In genomic region chr16:80527297-80527696, GRCh38 we compare ENCODE assay signal across 9 cellular contexts. TPM values are rescaled to one million over a fixed set of nuclear protein-coding genes. Genes with fewer than 3 reads are reported as not detected.
DNase-seq lines count a peak whose midpoint lies in the region; ATAC-seq and TF ChIP-seq lines count a peak whose summit lies in the region.
"Had no signal": no experiment of that assay in that cellular context is flagged by ENCODE, and none has a peak within 500 bp of the region (broad histone marks: within the 10 kb centered on the region; RNA-seq: fewer than 3 reads in every experiment).

No MANE protein-coding gene starts in this region.

- no peaks in the 10 kb centered on the region for H3K36me3 ChIP-seq in kidney epithelial cell (ENCODE audit: control insufficient read depth, insufficient read depth, low read length)

- no peak overlapping the region for H3K27ac Mint-ChIP-seq in CD14-positive monocyte

- H3K27me3 Mint-ChIP-seq in CD14-positive monocyte (ENCODE audit: low read depth in 3 of 3) = peaks cover 2 to 5% (median 2%) of the 10 kb centered on the region in 3 donors
- H3K27me3 Mint-ChIP-seq in activated T-cell treated with anti-CD3 and anti-CD28 coated beads, Interleukin-2, amount 50 U/mL, for 4 hours (ENCODE audit: low read depth) = peaks cover 2% of the 10 kb centered on the region

- H3K4me3 ChIP-seq in kidney epithelial cell (ENCODE audit: low read depth, low read length) = no peak overlapping the region

- H3K4me1 Mint-ChIP-seq in CD14-positive monocyte = no peaks in the 10 kb centered on the region
- no peaks in the 10 kb centered on the region for H3K4me1 Mint-ChIP-seq in activated T-cell treated with anti-CD3 and anti-CD28 coated beads, Interleukin-2, amount 50 U/mL, for 4 hours (ENCODE audit: low read depth)

- DNase-seq in CD14-positive monocyte (ENCODE audit: low spot score) = peak; percentile 58
- DNase-seq in NCI-H460 (ENCODE audit: extremely low read depth, low read depth) = peak; percentile 33
- DNase-seq in activated T-cell treated with anti-CD3 and anti-CD28 coated beads, Interleukin-2, amount 50 U/mL, for 4 hours = peak; percentile 8
- DNase-seq in kidney epithelial cell (ENCODE audit: low read depth) = no peak
- DNase-seq in HCEC 1CT = no peak
- DNase-seq in NCI-H1436 (lab: John Stamatoyannopoulos, UW) = no peak

- TF ChIP-seq CTCF in CD14-positive monocyte (IDR thresholded peaks at IDR 0.05) (peak; percentile 57), kidney epithelial cell (IDR thresholded peaks at IDR 0.05; ENCODE audit: insufficient read depth, low read length, poor library complexity, severe bottlenecking) (peak; percentile 60)

- H3K27me3 ChIP-seq in kidney epithelial cell (ENCODE audit: control insufficient read depth, insufficient read depth, low read length) = no peaks in the 10 kb centered on the region

- no peak overlapping the region for H3K4me3 Mint-ChIP-seq in CD14-positive monocyte
- no peak overlapping the region for H3K4me3 Mint-ChIP-seq in activated T-cell treated with anti-CD3 and anti-CD28 coated beads, Interleukin-2, amount 50 U/mL, for 4 hours

- no peaks in the 10 kb centered on the region for H3K36me3 Mint-ChIP-seq in CD14-positive monocyte
- no peaks in the 10 kb centered on the region for H3K36me3 Mint-ChIP-seq in activated T-cell treated with anti-CD3 and anti-CD28 coated beads, Interleukin-2, amount 50 U/mL, for 4 hours (ENCODE audit: insufficient read depth)

- no peaks in the 10 kb centered on the region for H3K9me3 Mint-ChIP-seq in CD14-positive monocyte
- no peaks in the 10 kb centered on the region for H3K9me3 Mint-ChIP-seq in activated T-cell treated with anti-CD3 and anti-CD28 coated beads, Interleukin-2, amount 50 U/mL, for 4 hours

- ATAC-seq in GM19452 (IDR thresholded peaks at IDR 0.05; ENCODE audit: unreplicated experiment) = peak; percentile 61
- peak; percentile 50 to 65 for ATAC-seq in activated T-cell treated with anti-CD3 and anti-CD28 coated beads, Interleukin-2, amount 50 U/mL, for 4 hours
- no peak for ATAC-seq in GM19455 (IDR thresholded peaks at IDR 0.05; ENCODE audit: unreplicated experiment)

- intact Hi-C loops in CD14-positive monocyte (cut with micrococcal nuclease) = loop anchor here in 1 of 2 donors (5.0 to 10.0 kb wide), 2 partner anchors 300 to 1822 kb away; no protein-coding TSS in a partner anchor

RNA-seq across cellular contexts. Expression of gene DYNLRB2, which starts 13.5 kb away (rescaled TPM):
- not detected for polyA plus RNA-seq in CD14-positive monocyte
- total RNA-seq in NCI-H460 (2014; rRNA removed; shearing (Covaris generic)) = not detected in 2 replicates
- not detected in 2 replicates for polyA plus RNA-seq in NCI-H460 (2014; cell fraction: nucleus; rRNA removed)
- not detected for total RNA-seq in activated T-cell treated with anti-CD3 and anti-CD28 coated beads, Interleukin-2, amount 50 U/mL, for 4 hours
- total RNA-seq in kidney epithelial cell = not detected in 2 replicates
- total RNA-seq: mononuclear cell had no signal

Comparison
In these comparisons a context has a peak if more than half of its experiments do, and no peak if none do; other contexts are left out.
1. DNase-seq: peak in CD14-positive monocyte (single experiment), NCI-H460 (single experiment) and activated T-cell treated with anti-CD3 and anti-CD28 coated beads, Interleukin-2, amount 50 U/mL, for 4 hours (single experiment); none in kidney epithelial cell (single experiment), HCEC 1CT (single experiment) and NCI-H1436 (single experiment).